In the genomic region with DNA sequence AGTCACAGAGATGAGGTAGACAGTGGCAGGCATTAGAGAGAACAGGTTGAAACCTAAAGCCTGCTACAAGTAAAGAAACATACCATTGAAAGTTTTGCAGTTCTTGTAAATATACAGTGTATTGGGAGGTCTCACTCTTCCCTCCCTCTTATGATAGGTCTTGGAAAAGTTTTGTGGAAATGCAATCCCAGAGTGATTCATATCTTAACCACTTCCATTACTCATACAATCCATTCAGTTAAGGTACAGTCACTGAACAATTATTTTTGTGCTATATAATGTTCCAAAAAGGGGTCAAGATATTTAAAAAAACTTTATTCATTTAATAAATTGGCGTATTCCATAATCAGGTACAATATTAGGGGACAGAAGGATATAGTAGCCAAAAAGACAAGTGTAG, we compare ENCODE assay signal across 1 cellular context.
TF ChIP-seq lines count a peak whose summit lies in the region.

No MANE protein-coding gene starts in this region.

TF ChIP-seq in SK-N-SH, 30 proteins besides CTCF, POLR2A, EP300 and RAD21 (continued from another document):
- TF ChIP-seq, protein P1, sequence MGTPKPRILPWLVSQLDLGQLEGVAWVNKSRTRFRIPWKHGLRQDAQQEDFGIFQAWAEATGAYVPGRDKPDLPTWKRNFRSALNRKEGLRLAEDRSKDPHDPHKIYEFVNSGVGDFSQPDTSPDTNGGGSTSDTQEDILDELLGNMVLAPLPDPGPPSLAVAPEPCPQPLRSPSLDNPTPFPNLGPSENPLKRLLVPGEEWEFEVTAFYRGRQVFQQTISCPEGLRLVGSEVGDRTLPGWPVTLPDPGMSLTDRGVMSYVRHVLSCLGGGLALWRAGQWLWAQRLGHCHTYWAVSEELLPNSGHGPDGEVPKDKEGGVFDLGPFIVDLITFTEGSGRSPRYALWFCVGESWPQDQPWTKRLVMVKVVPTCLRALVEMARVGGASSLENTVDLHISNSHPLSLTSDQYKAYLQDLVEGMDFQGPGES (IDR thresholded peaks at IDR 0.05; ENCODE audit: low read depth, low read length) = no peak
- TF ChIP-seq, protein P2, sequence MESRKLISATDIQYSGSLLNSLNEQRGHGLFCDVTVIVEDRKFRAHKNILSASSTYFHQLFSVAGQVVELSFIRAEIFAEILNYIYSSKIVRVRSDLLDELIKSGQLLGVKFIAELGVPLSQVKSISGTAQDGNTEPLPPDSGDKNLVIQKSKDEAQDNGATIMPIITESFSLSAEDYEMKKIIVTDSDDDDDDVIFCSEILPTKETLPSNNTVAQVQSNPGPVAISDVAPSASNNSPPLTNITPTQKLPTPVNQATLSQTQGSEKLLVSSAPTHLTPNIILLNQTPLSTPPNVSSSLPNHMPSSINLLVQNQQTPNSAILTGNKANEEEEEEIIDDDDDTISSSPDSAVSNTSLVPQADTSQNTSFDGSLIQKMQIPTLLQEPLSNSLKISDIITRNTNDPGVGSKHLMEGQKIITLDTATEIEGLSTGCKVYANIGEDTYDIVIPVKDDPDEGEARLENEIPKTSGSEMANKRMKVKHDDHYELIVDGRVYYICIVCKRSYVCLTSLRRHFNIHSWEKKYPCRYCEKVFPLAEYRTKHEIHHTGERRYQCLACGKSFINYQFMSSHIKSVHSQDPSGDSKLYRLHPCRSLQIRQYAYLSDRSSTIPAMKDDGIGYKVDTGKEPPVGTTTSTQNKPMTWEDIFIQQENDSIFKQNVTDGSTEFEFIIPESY (IDR thresholded peaks at IDR 0.05; ENCODE audit: borderline replicate concordance, low read depth) = no peak
- TF ChIP-seq YY1 (IDR thresholded peaks at IDR 0.05; ENCODE audit: low read depth) (no peak), RFX5 (IDR thresholded peaks at IDR 0.05; ENCODE audit: low read length) (no peak), RCOR1 (IDR thresholded peaks at IDR 0.05; ENCODE audit: low read length) (no peak), TEAD4 (IDR thresholded peaks at IDR 0.05; ENCODE audit: borderline replicate concordance, insufficient read depth) (0 out of 2 replicates have a peak, but pooled peaks have one; percentile 51), NFIC (IDR thresholded peaks at IDR 0.05; ENCODE audit: borderline replicate concordance) (peak; percentile 33; the same call in 1 of the 2 replicates), RXRA (IDR thresholded peaks at IDR 0.05; ENCODE audit: borderline replicate concordance, low read depth) (no peak), POLR2AphosphoS5 (IDR thresholded peaks at IDR 0.05; ENCODE audit: low read depth, low read length) (no peak), EZH2phosphoT487 (IDR thresholded peaks at IDR 0.05; ENCODE audit: borderline replicate concordance, low read depth) (no peak), TCF12 (IDR thresholded peaks at IDR 0.05) (peak; percentile 50; the same call in 1 of the 2 replicates), CHD2 (IDR thresholded peaks at IDR 0.05; ENCODE audit: low read length, partially characterized antibody) (no peak), SMC3 (IDR thresholded peaks at IDR 0.05; ENCODE audit: low read depth, low read length) (no peak), GATA2 (CRISPR knock-in tag; IDR thresholded peaks at IDR 0.05) (no peak), FOSL2 (IDR thresholded peaks at IDR 0.05; ENCODE audit: borderline replicate concordance, low read depth) (peak; percentile 96), FOXJ3 (CRISPR knock-in tag; IDR thresholded peaks at IDR 0.05) (no peak), TAF1 (IDR thresholded peaks at IDR 0.05; ENCODE audit: borderline replicate concordance, low read depth, low read length) (no peak)
- TF ChIP-seq, protein P3, sequence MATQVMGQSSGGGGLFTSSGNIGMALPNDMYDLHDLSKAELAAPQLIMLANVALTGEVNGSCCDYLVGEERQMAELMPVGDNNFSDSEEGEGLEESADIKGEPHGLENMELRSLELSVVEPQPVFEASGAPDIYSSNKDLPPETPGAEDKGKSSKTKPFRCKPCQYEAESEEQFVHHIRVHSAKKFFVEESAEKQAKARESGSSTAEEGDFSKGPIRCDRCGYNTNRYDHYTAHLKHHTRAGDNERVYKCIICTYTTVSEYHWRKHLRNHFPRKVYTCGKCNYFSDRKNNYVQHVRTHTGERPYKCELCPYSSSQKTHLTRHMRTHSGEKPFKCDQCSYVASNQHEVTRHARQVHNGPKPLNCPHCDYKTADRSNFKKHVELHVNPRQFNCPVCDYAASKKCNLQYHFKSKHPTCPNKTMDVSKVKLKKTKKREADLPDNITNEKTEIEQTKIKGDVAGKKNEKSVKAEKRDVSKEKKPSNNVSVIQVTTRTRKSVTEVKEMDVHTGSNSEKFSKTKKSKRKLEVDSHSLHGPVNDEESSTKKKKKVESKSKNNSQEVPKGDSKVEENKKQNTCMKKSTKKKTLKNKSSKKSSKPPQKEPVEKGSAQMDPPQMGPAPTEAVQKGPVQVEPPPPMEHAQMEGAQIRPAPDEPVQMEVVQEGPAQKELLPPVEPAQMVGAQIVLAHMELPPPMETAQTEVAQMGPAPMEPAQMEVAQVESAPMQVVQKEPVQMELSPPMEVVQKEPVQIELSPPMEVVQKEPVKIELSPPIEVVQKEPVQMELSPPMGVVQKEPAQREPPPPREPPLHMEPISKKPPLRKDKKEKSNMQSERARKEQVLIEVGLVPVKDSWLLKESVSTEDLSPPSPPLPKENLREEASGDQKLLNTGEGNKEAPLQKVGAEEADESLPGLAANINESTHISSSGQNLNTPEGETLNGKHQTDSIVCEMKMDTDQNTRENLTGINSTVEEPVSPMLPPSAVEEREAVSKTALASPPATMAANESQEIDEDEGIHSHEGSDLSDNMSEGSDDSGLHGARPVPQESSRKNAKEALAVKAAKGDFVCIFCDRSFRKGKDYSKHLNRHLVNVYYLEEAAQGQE (IDR thresholded peaks at IDR 0.05; ENCODE audit: low read depth, low read length) = no peak
- TF ChIP-seq, protein P4, sequence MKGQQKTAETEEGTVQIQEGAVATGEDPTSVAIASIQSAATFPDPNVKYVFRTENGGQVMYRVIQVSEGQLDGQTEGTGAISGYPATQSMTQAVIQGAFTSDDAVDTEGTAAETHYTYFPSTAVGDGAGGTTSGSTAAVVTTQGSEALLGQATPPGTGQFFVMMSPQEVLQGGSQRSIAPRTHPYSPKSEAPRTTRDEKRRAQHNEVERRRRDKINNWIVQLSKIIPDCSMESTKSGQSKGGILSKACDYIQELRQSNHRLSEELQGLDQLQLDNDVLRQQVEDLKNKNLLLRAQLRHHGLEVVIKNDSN (IDR thresholded peaks at IDR 0.05; ENCODE audit: borderline replicate concordance, low read depth) = no peak
- TF ChIP-seq, protein P5, sequence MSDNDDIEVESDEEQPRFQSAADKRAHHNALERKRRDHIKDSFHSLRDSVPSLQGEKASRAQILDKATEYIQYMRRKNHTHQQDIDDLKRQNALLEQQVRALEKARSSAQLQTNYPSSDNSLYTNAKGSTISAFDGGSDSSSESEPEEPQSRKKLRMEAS (IDR thresholded peaks at IDR 0.05; ENCODE audit: low read depth) = no peak
